Comparison of ENCODE assay signal across 8 cellular contexts in genomic region chr17:67689534-67690177, GRCh38.
DNase-seq lines count a peak whose midpoint lies in the region; TF ChIP-seq lines count a peak whose summit lies in the region.

No MANE protein-coding gene starts in this region.

- DNase-seq in activated T-cell treated with anti-CD3 and anti-CD28 coated beads for 4 hours = peak; percentile 55
- no peak for DNase-seq in activated T-cell treated with anti-CD3 and anti-CD28 coated beads, Interleukin-2, amount 50 U/mL, for 1 hour
- peak; percentile 84 for DNase-seq in NCI-H1694 (lab: John Stamatoyannopoulos, UW)
- peak; percentile 82 to 84 for DNase-seq in cardiac fibroblast (ENCODE audit: low read depth in 2 of 2)
- DNase-seq in kidney tubule cell (ENCODE audit: low spot score) = peak; percentile 66
- peak in 2 of 3 donors; percentile 15 to 16 for DNase-seq in stimulated activated CD4-positive, alpha-beta T cell treated with anti-CD3 and anti-CD28 coated beads, TNF-alpha, amount 100 ng/mL, for 1 hour (ENCODE audit: low read depth in 3 of 3, low spot score in 1 of 3)
- no peak for DNase-seq in activated effector memory CD4-positive, alpha-beta T cell treated with anti-CD3 and anti-CD28 coated beads, Interleukin-2, amount 50 U/mL, for 16 hours

- H2AFZ ChIP-seq in SU-DHL-6 (ENCODE audit: low read depth, low read length, severe bottlenecking) = no peak overlapping the region

- H3K27ac ChIP-seq in SU-DHL-6 (ENCODE audit: low read depth, low read length) = no peak overlapping the region

- no peak overlapping the region for H3K4me2 ChIP-seq in SU-DHL-6 (ENCODE audit: low read depth, low read length, poor library complexity, severe bottlenecking)

- H3K9ac ChIP-seq in SU-DHL-6 (ENCODE audit: low read length) = no peak overlapping the region

- no peaks in the 10 kb centered on the region for H3K9me2 ChIP-seq in SU-DHL-6 (replicated peaks; ENCODE audit: insufficient read depth, low read length)

- no peaks in the 10 kb centered on the region for H3K27me3 ChIP-seq in SU-DHL-6 (ENCODE audit: low read length)

- TF ChIP-seq CTCF in SU-DHL-6 (IDR thresholded peaks at IDR 0.05; ENCODE audit: insufficient read depth, low read length, poor library complexity, severe bottlenecking) (peak; percentile 65), cardiac fibroblast (IDR thresholded peaks at IDR 0.05; ENCODE audit: low read depth, low read length) (peak; percentile 63)

- H3K4me3 ChIP-seq in SU-DHL-6 (ENCODE audit: insufficient read depth, low read length, poor library complexity, severe bottlenecking) (no peak overlapping the region), cardiac fibroblast (replicated peaks in 1 of 2; ENCODE audit: low read depth in 2 of 2, low read length in 2 of 2) (no peak overlapping the region)

- no peaks in the 10 kb centered on the region for H3F3A ChIP-seq in SU-DHL-6 (ENCODE audit: insufficient read depth)

- H3K79me2 ChIP-seq in SU-DHL-6 (ENCODE audit: insufficient read depth, low read length) = no peaks in the 10 kb centered on the region

- H4K20me1 ChIP-seq in SU-DHL-6 (ENCODE audit: low read depth, low read length) = no peaks in the 10 kb centered on the region

- H3K36me3 ChIP-seq in SU-DHL-6 (ENCODE audit: low read length) = no peaks in the 10 kb centered on the region

- no peaks in the 10 kb centered on the region for H3K9me3 ChIP-seq in SU-DHL-6 (ENCODE audit: insufficient read depth, low read length)

Comparison
In these comparisons a context has a peak if more than half of its experiments do, and no peak if none do; other contexts are left out.
1. DNase-seq: peak in activated T-cell treated with anti-CD3 and anti-CD28 coated beads for 4 hours (single experiment), NCI-H1694 (single experiment), cardiac fibroblast (2 of 2), kidney tubule cell (single experiment) and stimulated activated CD4-positive, alpha-beta T cell treated with anti-CD3 and anti-CD28 coated beads, TNF-alpha, amount 100 ng/mL, for 1 hour (2 of 3); none in activated T-cell treated with anti-CD3 and anti-CD28 coated beads, Interleukin-2, amount 50 U/mL, for 1 hour (single experiment) and activated effector memory CD4-positive, alpha-beta T cell treated with anti-CD3 and anti-CD28 coated beads, Interleukin-2, amount 50 U/mL, for 16 hours (single experiment).